1 cellular context compared by ENCODE assay signal in the genomic region with DNA sequence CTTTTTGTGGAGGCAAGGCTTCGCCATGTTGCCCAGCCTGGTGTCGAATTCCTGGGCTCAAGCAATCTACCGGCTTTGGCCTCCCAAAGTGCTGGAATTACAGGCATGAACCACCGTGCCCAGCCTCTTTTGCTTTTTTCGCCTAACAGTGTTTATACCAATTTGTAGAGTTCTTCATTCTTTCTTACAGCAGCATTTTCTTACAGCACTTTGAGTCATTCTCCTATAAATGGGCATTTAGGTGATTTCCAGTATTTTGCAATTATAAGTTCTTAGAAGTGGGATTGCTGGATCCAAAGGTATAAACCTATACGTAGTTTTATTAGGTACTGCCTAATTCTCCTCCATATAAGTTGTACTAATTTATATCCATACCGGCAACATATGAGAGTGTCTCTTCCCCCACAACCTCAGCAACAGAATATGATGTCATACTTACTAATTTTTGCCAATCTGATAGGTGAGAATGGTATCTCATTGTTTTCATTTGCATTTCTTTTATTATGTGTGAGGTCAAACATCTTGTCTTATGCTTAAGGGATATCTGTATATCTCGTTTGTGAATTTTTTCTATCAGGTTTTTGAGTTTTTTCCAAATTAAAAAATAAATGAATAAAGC.
TF ChIP-seq lines count a peak whose summit lies in the region.

No MANE protein-coding gene starts in this region.

TF ChIP-seq in GM12878, 131 proteins besides CTCF, POLR2A, EP300 and RAD21:
- TF ChIP-seq ATF7 (IDR thresholded peaks at IDR 0.05; ENCODE audit: low read depth) = peak; percentile 69
- no peak for TF ChIP-seq CEBPB (IDR thresholded peaks at IDR 0.05; ENCODE audit: borderline replicate concordance in 1 of 2, low read depth in 2 of 2, low read length in 2 of 2)
- TF ChIP-seq TBL1XR1 (IDR thresholded peaks at IDR 0.05; ENCODE audit: low read depth, low read length) = no peak
